19 cellular contexts compared by ENCODE assay signal in the genomic region with DNA sequence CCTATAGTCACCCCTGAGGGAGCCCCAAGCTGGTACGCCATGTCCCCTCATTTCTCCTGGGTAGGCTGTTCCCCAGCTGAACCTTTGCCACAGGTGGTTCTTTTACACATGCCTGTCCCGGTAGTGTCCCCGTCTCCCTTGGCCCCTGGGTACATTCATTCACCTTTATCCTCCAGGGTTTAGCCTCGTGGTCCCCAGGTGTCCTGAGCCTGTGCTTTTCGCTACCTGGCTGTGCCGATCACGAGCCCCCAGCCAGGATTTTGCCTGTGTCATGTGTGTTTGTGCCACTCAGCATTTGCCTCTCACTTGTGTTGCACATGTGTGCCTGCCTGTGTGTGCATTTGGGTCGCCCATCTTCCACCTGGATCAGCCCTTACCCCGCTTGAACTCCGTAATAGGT. TPM values are rescaled to one million over a fixed set of nuclear protein-coding genes. Genes with fewer than 3 reads are reported as not detected.
"Had no signal": no experiment of that assay in that cellular context is flagged by ENCODE, and none has a peak within 500 bp of the region (broad histone marks: within the 10 kb centered on the region; RNA-seq: fewer than 3 reads in every experiment).

No MANE protein-coding gene starts in this region.

- H3K27me3 ChIP-seq: esophagus muscularis mucosa, gastroesophageal sphincter, stomach, transverse colon had no signal

- H3K27ac Mint-ChIP-seq: stimulated activated effector memory CD8-positive, alpha-beta T cell treated with anti-CD3 and anti-CD28 coated beads, Interleukin-12 subunit alpha, Interleukin-12 subunit beta, amount 100 ng/mL, for 72 hours had no signal

- H3K4me3 Mint-ChIP-seq: neural crest cell; stimulated activated effector memory CD8-positive, alpha-beta T cell treated with anti-CD3 and anti-CD28 coated beads, Interleukin-12 subunit alpha, Interleukin-12 subunit beta, amount 100 ng/mL, for 72 hours had no signal

- H3K9me3 Mint-ChIP-seq: neural crest cell; stimulated activated effector memory CD8-positive, alpha-beta T cell treated with anti-CD3 and anti-CD28 coated beads, Interleukin-12 subunit alpha, Interleukin-12 subunit beta, amount 100 ng/mL, for 72 hours had no signal

- H3K27ac ChIP-seq: dorsolateral prefrontal cortex, epithelial cell of prostate, esophagus muscularis mucosa, gastroesophageal sphincter, prostate gland, stomach, transverse colon had no signal

- H3K9me3 ChIP-seq: gastroesophageal sphincter, mucosa of descending colon, prostate gland, thoracic aorta, transverse colon had no signal

- DNase-seq: central memory CD4-positive, alpha-beta T cell; cortex of kidney; dorsolateral prefrontal cortex; effector CD8-positive, alpha-beta T cell; left colon; mucosa of descending colon; naive thymus-derived CD8-positive, alpha-beta T cell; stimulated activated CD4-positive, alpha-beta T cell treated with anti-CD3 and anti-CD28 coated beads, Interleukin-4, amount 100 ng/mL, for 1 hour; stimulated activated CD8-positive, alpha-beta memory T cell treated with anti-CD3 and anti-CD28 coated beads, Interleukin-4, amount 100 ng/mL, for 48 hours; stomach; transverse colon had no signal

- H3K4me3 ChIP-seq: dorsolateral prefrontal cortex, esophagus muscularis mucosa, gastroesophageal sphincter, mucosa of descending colon, prostate gland, stomach, thoracic aorta, transverse colon had no signal

- H3K36me3 ChIP-seq: prostate gland, transverse colon had no signal

- H3K4me1 ChIP-seq: gastroesophageal sphincter, prostate gland had no signal

- H3K27me3 Mint-ChIP-seq: naive thymus-derived CD8-positive, alpha-beta T cell had no signal

- ATAC-seq: gastroesophageal sphincter; stimulated activated effector memory CD8-positive, alpha-beta T cell treated with anti-CD3 and anti-CD28 coated beads, Interleukin-12 subunit alpha, Interleukin-12 subunit beta, amount 100 ng/mL, for 72 hours had no signal

RNA-seq across cellular contexts. Expression of a gene that starts 57.6 kb away (rescaled TPM):
- total RNA-seq: gastroesophageal sphincter; mesenteric fat pad; naive thymus-derived CD8-positive, alpha-beta T cell had no signal
- polyA plus RNA-seq: naive thymus-derived CD8-positive, alpha-beta T cell had no signal
